2 cellular contexts compared by ENCODE assay signal in the genomic region with DNA sequence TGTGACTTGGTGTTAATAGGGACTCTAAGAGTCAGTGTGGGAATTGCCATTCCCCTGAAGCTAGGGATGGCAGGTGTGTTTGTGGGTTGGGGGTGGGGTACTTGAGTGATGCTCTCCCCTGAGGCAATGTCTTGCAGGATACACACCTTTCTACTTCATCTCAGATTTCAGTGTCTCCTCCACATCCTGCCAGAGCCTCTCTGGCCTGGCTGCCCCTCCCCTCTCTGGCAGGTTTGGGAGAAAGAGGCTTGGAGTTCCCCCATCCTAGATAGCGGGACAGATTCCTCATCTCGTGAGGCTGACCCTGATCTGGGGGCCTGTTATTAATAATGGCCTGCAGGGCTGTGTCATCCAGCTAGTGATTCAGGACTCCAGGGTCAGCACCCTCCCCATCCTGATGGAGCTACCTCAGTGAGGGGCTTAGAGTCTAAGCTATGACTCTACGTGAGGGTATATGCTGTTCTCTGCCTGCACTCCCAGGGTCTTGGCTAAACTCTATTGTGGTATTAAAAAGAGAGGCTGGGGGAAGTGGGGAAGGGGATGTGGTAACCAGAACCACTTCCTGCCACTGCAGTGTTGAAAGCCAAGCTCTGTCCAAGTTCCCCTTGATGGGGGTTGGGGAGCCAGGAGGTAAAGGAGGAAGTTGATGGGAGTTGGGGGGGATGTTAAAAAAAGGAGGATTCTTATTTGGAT.
TF ChIP-seq lines count a peak whose summit lies in the region.

No MANE protein-coding gene starts in this region.

TF ChIP-seq in GM12891, 5 proteins besides CTCF, POLR2A, EP300 and RAD21:
- TF ChIP-seq POU2F2 (IDR thresholded peaks at IDR 0.05; ENCODE audit: low read depth, low read length) (no peak), SPI1 (IDR thresholded peaks at IDR 0.05; ENCODE audit: low read depth, low read length) (peak; percentile 84)

TF ChIP-seq in K562, 482 proteins besides CTCF, POLR2A, EP300 and RAD21:
- TF ChIP-seq GABPA (tag; conservative IDR thresholded peaks at IDR 0.05; ENCODE audit: low read depth): peak; percentile 24; the same call in 1 of the 2 replicates
- TF ChIP-seq, protein P1, sequence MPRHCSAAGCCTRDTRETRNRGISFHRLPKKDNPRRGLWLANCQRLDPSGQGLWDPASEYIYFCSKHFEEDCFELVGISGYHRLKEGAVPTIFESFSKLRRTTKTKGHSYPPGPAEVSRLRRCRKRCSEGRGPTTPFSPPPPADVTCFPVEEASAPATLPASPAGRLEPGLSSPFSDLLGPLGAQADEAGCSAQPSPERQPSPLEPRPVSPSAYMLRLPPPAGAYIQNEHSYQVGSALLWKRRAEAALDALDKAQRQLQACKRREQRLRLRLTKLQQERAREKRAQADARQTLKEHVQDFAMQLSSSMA (CRISPR knock-in tag; IDR thresholded peaks at IDR 0.05): no peak
